9 cellular contexts compared by ENCODE assay signal in genomic region chr10:120336910-120337540, GRCh38.
DNase-seq lines count a peak whose midpoint lies in the region; ATAC-seq, FAIRE-seq and TF ChIP-seq lines count a peak whose summit lies in the region.
"Had no signal": no experiment of that assay in that cellular context is flagged by ENCODE, and none has a peak within 500 bp of the region (broad histone marks: within the 10 kb centered on the region; RNA-seq: fewer than 3 reads in every experiment).

No MANE protein-coding gene starts in this region.

- H3K36me3 ChIP-seq in OCI-LY1 (ENCODE audit: insufficient read depth, low read length) = no peaks in the 10 kb centered on the region

- TF ChIP-seq CTCF in D721Med (IDR thresholded peaks at IDR 0.05; ENCODE audit: insufficient read depth, missing control alignments) = peak; percentile 78
- TF ChIP-seq CTCF in OCI-LY1 (IDR thresholded peaks at IDR 0.05; ENCODE audit: low read length) = peak; percentile 87
- TF ChIP-seq CTCF in foreskin fibroblast (IDR thresholded peaks at IDR 0.05; ENCODE audit: low read depth, low read length) = peak; percentile 66

- H3K79me2 ChIP-seq in OCI-LY1 (ENCODE audit: insufficient read depth, low read length) = no peaks in the 10 kb centered on the region

- no peak overlapping the region for H3K4me3 ChIP-seq in OCI-LY1 (ENCODE audit: low read depth, low read length, poor library complexity, severe bottlenecking)
- no peak overlapping the region for H3K4me3 ChIP-seq in foreskin fibroblast (ENCODE audit: low read depth in 1 of 2, low read length in 2 of 2)

- no peak for DNase-seq in D721Med (ENCODE audit: insufficient read length, low spot score)
- DNase-seq in H4 (ENCODE audit: low spot score) = peak; percentile 7
- peak; percentile 19 for DNase-seq in activated T-cell treated with anti-CD3 and anti-CD28 coated beads for 48 hours (ENCODE audit: low read depth)
- peak in 1 of 2 donors; percentile 2 for DNase-seq in foreskin fibroblast
- peak; percentile 4 for DNase-seq in pulmonary artery endothelial cell (ENCODE audit: low read depth, low spot score)

- H2AFZ ChIP-seq in OCI-LY1 (ENCODE audit: low read length) = no peak overlapping the region

- no peaks in the 10 kb centered on the region for H3K9me3 ChIP-seq in OCI-LY1 (ENCODE audit: low read length)

- no peak overlapping the region for H3K9ac ChIP-seq in OCI-LY1 (ENCODE audit: low read length)

- H3K9me2 ChIP-seq in OCI-LY1 (ENCODE audit: low read depth, low read length) = no peaks in the 10 kb centered on the region

- H4K20me1 ChIP-seq in OCI-LY1 (ENCODE audit: insufficient read depth, low read length) = no peaks in the 10 kb centered on the region

- no peak overlapping the region for H3K27ac ChIP-seq in OCI-LY1 (ENCODE audit: low read depth, low read length, poor library complexity, severe bottlenecking)

- no peak for ATAC-seq in HG02759 (IDR thresholded peaks at IDR 0.05; ENCODE audit: unreplicated experiment)
- ATAC-seq in HG03460 (IDR thresholded peaks at IDR 0.05; ENCODE audit: unreplicated experiment) = no peak

- no peaks in the 10 kb centered on the region for H3K4me1 ChIP-seq in OCI-LY1 (ENCODE audit: insufficient read depth, low read length, severe bottlenecking)

- H3K4me2 ChIP-seq in OCI-LY1 (ENCODE audit: low read length) = no peak overlapping the region

- no peak for FAIRE-seq in D721Med (lab: Jason Lieb, UNC)
- FAIRE-seq: TTC549 had no signal

- H3K27me3 ChIP-seq in OCI-LY1 (ENCODE audit: insufficient read depth, low read length) = no peaks in the 10 kb centered on the region

- H3F3A ChIP-seq in OCI-LY1 (ENCODE audit: insufficient read depth, low read length) = no peaks in the 10 kb centered on the region
